Comparison of ENCODE assay signal across 1 cellular context in genomic region chr2:47868611-47869352, GRCh38.
TF ChIP-seq lines count a peak whose summit lies in the region.

No MANE protein-coding gene starts in this region.

TF ChIP-seq in WTC11, 78 proteins besides CTCF, POLR2A, EP300 and RAD21 (continued from another document):
- no peak for TF ChIP-seq PRDM15 (CRISPR knock-in tag; IDR thresholded peaks at IDR 0.05)
- no peak for TF ChIP-seq NR3C1 (CRISPR knock-in tag; conservative IDR thresholded peaks at IDR 0.05; ENCODE audit: low read depth)
- TF ChIP-seq CREB1 (CRISPR knock-in tag; IDR thresholded peaks at IDR 0.05), result no peak
- TF ChIP-seq AFF4 (CRISPR knock-in tag; IDR thresholded peaks at IDR 0.05; ENCODE audit: borderline replicate concordance), result no peak
- no peak for TF ChIP-seq MAX (CRISPR knock-in tag; IDR thresholded peaks at IDR 0.05)
- no peak for TF ChIP-seq ZNF219 (CRISPR knock-in tag; IDR thresholded peaks at IDR 0.05; ENCODE audit: borderline replicate concordance)
- no peak for TF ChIP-seq CREM (CRISPR knock-in tag; IDR thresholded peaks at IDR 0.05)
- TF ChIP-seq MXD4 (CRISPR knock-in tag; IDR thresholded peaks at IDR 0.05; ENCODE audit: borderline replicate concordance), result no peak
- TF ChIP-seq FOXP1 (CRISPR knock-in tag; IDR thresholded peaks at IDR 0.05; ENCODE audit: borderline replicate concordance), result no peak
